ENCODE assay signal across 10 cellular contexts in the genomic region with DNA sequence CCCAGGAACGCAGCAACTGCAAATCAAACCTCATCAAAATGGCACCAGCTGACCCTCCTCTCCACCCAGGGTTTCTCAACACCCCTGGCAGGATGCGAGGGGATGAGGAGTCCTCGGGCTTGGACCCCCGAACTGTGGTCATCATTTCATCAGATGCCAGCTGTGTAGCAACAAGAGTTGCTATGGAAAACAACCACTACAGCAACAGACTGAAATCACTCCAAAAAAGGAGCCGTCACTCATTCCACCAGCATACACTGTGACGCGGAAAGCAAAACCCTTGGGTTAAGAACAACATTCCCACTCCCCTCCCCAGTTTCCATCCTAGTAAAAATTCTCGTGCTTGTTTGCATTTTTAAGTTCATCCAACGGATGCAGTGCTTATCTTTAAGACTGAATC. TPM values are rescaled to one million over a fixed set of nuclear protein-coding genes. Genes with fewer than 3 reads are reported as not detected.
DNase-seq lines count a peak whose midpoint lies in the region; ATAC-seq and TF ChIP-seq lines count a peak whose summit lies in the region.
"Had no signal": no experiment of that assay in that cellular context is flagged by ENCODE, and none has a peak within 500 bp of the region (broad histone marks: within the 10 kb centered on the region; RNA-seq: fewer than 3 reads in every experiment).

No MANE protein-coding gene starts in this region.

- H3K36me3 ChIP-seq in CD8-positive, alpha-beta T cell (ENCODE audit: insufficient read depth, low read length): peaks cover 15% of the 10 kb centered on the region

- H3K27me3 Mint-ChIP-seq in HFFc6 (ENCODE audit: insufficient read depth): peaks cover 6% of the 10 kb centered on the region; the same call in 1 of the 2 replicates
- no peaks in the 10 kb centered on the region for H3K27me3 Mint-ChIP-seq in stimulated activated naive CD8-positive, alpha-beta T cell treated with anti-CD3 and anti-CD28 coated beads, Interleukin-15, amount 100 ng/mL, for 72 hours
- no peaks in the 10 kb centered on the region for H3K27me3 Mint-ChIP-seq in activated CD4-positive, alpha-beta T cell treated with anti-CD3 and anti-CD28 coated beads, Interleukin-2, amount 10 ng/mL, durations not matched to agents 7 days and 5 days
- H3K27me3 Mint-ChIP-seq in natural killer cell treated with Interleukin-12 subunit alpha and Interleukin-12 subunit beta and Interleukin-15 and Interleukin-18, amount 100 ng/mL, for 72 hours: no peaks in the 10 kb centered on the region
- H3K27me3 Mint-ChIP-seq in CD8-positive, alpha-beta T cell (ENCODE audit: low read depth): no peaks in the 10 kb centered on the region

- H3K9me3 ChIP-seq in CD8-positive, alpha-beta T cell (ENCODE audit: low read length): no peaks in the 10 kb centered on the region

- H3K4me1 ChIP-seq in CD8-positive, alpha-beta T cell (ENCODE audit: insufficient read depth, low read length): peaks cover 7% of the 10 kb centered on the region

- no peak overlapping the region for H3K27ac ChIP-seq in CD8-positive, alpha-beta T cell (ENCODE audit: low read depth, low read length)

- H3K4me3 ChIP-seq in astrocyte of the spinal cord (ENCODE audit: low read depth, low read length): no peak overlapping the region
- no peak overlapping the region for H3K4me3 ChIP-seq in CD8-positive, alpha-beta T cell (ENCODE audit: low read depth, low read length)

- intact Hi-C loops in CD8-positive, alpha-beta T cell (cut with DNase I, micrococcal nuclease): no loop called here

- POLR2A ChIA-PET in activated CD4-positive, alpha-beta T cell treated with anti-CD3 and anti-CD28 coated beads, Interleukin-2, amount 10 ng/mL, durations not matched to agents 7 days and 5 days (lab: Charles Lee): no interaction called here
- POLR2A ChIA-PET in CD8-positive, alpha-beta T cell (lab: Charles Lee): no interaction called here

- H3K4me1 Mint-ChIP-seq in HFFc6 (ENCODE audit: low read depth): peaks cover 94% of the 10 kb centered on the region
- peaks cover 86% of the 10 kb centered on the region for H3K4me1 Mint-ChIP-seq in stimulated activated naive CD8-positive, alpha-beta T cell treated with anti-CD3 and anti-CD28 coated beads, Interleukin-15, amount 100 ng/mL, for 72 hours
- peaks cover 28% of the 10 kb centered on the region for H3K4me1 Mint-ChIP-seq in activated CD4-positive, alpha-beta T cell treated with anti-CD3 and anti-CD28 coated beads, Interleukin-2, amount 10 ng/mL, durations not matched to agents 7 days and 5 days
- H3K4me1 Mint-ChIP-seq in natural killer cell treated with Interleukin-12 subunit alpha and Interleukin-12 subunit beta and Interleukin-15 and Interleukin-18, amount 100 ng/mL, for 72 hours (ENCODE audit: low read depth in 2 of 2): peaks cover 23 to 35% of the 10 kb centered on the region in 2 donors
- peaks cover 60% of the 10 kb centered on the region for H3K4me1 Mint-ChIP-seq in CD8-positive, alpha-beta T cell (ENCODE audit: low read depth)

- H3K27me3 ChIP-seq in CD8-positive, alpha-beta T cell (ENCODE audit: insufficient read depth, low read length): no peaks in the 10 kb centered on the region

- DNase-seq in HFFc6 (peak; percentile 76), astrocyte of the spinal cord (ENCODE audit: low read depth, low spot score) (peak; percentile 90), iris pigment epithelial cell (ENCODE audit: low read depth) (peak; percentile 94)
- DNase-seq in stimulated activated naive CD8-positive, alpha-beta T cell treated with anti-CD3 and anti-CD28 coated beads, Interleukin-15, amount 100 ng/mL, for 72 hours: no peak
- DNase-seq in activated CD4-positive, alpha-beta T cell treated with anti-CD3 and anti-CD28 coated beads, Interleukin-2, amount 10 ng/mL, durations not matched to agents 7 days and 5 days: no peak
- no peak for DNase-seq in natural killer cell treated with Interleukin-12 subunit alpha and Interleukin-12 subunit beta and Interleukin-15 and Interleukin-18, amount 100 ng/mL, for 72 hours (ENCODE audit: low spot score)
- DNase-seq in CD8-positive, alpha-beta T cell: no peak
- DNase-seq: activated CD4-positive, alpha-beta T cell treated with anti-CD3 and anti-CD28 coated beads for 48 hours; NCI-H187 had no signal

- H3K27ac Mint-ChIP-seq in HFFc6: peak overlapping the region; percentile 99
- H3K27ac Mint-ChIP-seq in stimulated activated naive CD8-positive, alpha-beta T cell treated with anti-CD3 and anti-CD28 coated beads, Interleukin-15, amount 100 ng/mL, for 72 hours: peak overlapping the region; percentile 9 to 80
- H3K27ac Mint-ChIP-seq in activated CD4-positive, alpha-beta T cell treated with anti-CD3 and anti-CD28 coated beads, Interleukin-2, amount 10 ng/mL, durations not matched to agents 7 days and 5 days: no peak overlapping the region
- no peak overlapping the region for H3K27ac Mint-ChIP-seq in natural killer cell treated with Interleukin-12 subunit alpha and Interleukin-12 subunit beta and Interleukin-15 and Interleukin-18, amount 100 ng/mL, for 72 hours
- H3K27ac Mint-ChIP-seq in CD8-positive, alpha-beta T cell: no peak overlapping the region

- TF ChIP-seq CTCF in HFFc6 (IDR thresholded peaks at IDR 0.05) (no peak), astrocyte of the spinal cord (IDR thresholded peaks at IDR 0.05; ENCODE audit: low read depth, low read length) (no peak)
- no peak for TF ChIP-seq CTCF in CD8-positive, alpha-beta T cell (IDR thresholded peaks at IDR 0.05)

- H3K9me3 Mint-ChIP-seq in HFFc6: no peaks in the 10 kb centered on the region
- H3K9me3 Mint-ChIP-seq in stimulated activated naive CD8-positive, alpha-beta T cell treated with anti-CD3 and anti-CD28 coated beads, Interleukin-15, amount 100 ng/mL, for 72 hours: peaks cover 0 to under 1% of the 10 kb centered on the region in 2 donors
- H3K9me3 Mint-ChIP-seq in activated CD4-positive, alpha-beta T cell treated with anti-CD3 and anti-CD28 coated beads, Interleukin-2, amount 10 ng/mL, durations not matched to agents 7 days and 5 days: no peaks in the 10 kb centered on the region
- no peaks in the 10 kb centered on the region for H3K9me3 Mint-ChIP-seq in natural killer cell treated with Interleukin-12 subunit alpha and Interleukin-12 subunit beta and Interleukin-15 and Interleukin-18, amount 100 ng/mL, for 72 hours
- H3K9me3 Mint-ChIP-seq in CD8-positive, alpha-beta T cell: no peaks in the 10 kb centered on the region

- H3K36me3 Mint-ChIP-seq in HFFc6 (ENCODE audit: low read depth): peaks cover 38% of the 10 kb centered on the region
- peaks cover 42% of the 10 kb centered on the region for H3K36me3 Mint-ChIP-seq in activated CD4-positive, alpha-beta T cell treated with anti-CD3 and anti-CD28 coated beads, Interleukin-2, amount 10 ng/mL, durations not matched to agents 7 days and 5 days (ENCODE audit: low read depth)
- peaks cover 8% of the 10 kb centered on the region for H3K36me3 Mint-ChIP-seq in natural killer cell treated with Interleukin-12 subunit alpha and Interleukin-12 subunit beta and Interleukin-15 and Interleukin-18, amount 100 ng/mL, for 72 hours
- H3K36me3 Mint-ChIP-seq in CD8-positive, alpha-beta T cell: peaks cover 60% of the 10 kb centered on the region

- CTCF ChIA-PET in activated CD4-positive, alpha-beta T cell treated with anti-CD3 and anti-CD28 coated beads, Interleukin-2, amount 10 ng/mL, durations not matched to agents 7 days and 5 days (lab: Charles Lee): no interaction called here
- CTCF ChIA-PET in CD8-positive, alpha-beta T cell (lab: Charles Lee): interaction anchor here (1.2 kb wide), 1 partner anchor 15 kb away, joined by 3 read pairs; no protein-coding TSS in a partner anchor

- in situ Hi-C loops in astrocyte of the spinal cord (cut with HindIII; ENCODE audit: low sequenced_read_pairs): loop anchor here (25.0 kb wide), 1 partner anchor 216 kb away; no protein-coding TSS in a partner anchor

- H3K4me3 Mint-ChIP-seq in HFFc6: peak overlapping the region; percentile 78
- peak overlapping the region in 1 of 2 donors; percentile 29 for H3K4me3 Mint-ChIP-seq in stimulated activated naive CD8-positive, alpha-beta T cell treated with anti-CD3 and anti-CD28 coated beads, Interleukin-15, amount 100 ng/mL, for 72 hours
- no peak overlapping the region for H3K4me3 Mint-ChIP-seq in activated CD4-positive, alpha-beta T cell treated with anti-CD3 and anti-CD28 coated beads, Interleukin-2, amount 10 ng/mL, durations not matched to agents 7 days and 5 days
- H3K4me3 Mint-ChIP-seq in natural killer cell treated with Interleukin-12 subunit alpha and Interleukin-12 subunit beta and Interleukin-15 and Interleukin-18, amount 100 ng/mL, for 72 hours: no peak overlapping the region
- H3K4me3 Mint-ChIP-seq in CD8-positive, alpha-beta T cell: no peak overlapping the region

- no peak for ATAC-seq in stimulated activated naive CD8-positive, alpha-beta T cell treated with anti-CD3 and anti-CD28 coated beads, Interleukin-15, amount 100 ng/mL, for 72 hours
- ATAC-seq in HG03108 (IDR thresholded peaks at IDR 0.05; ENCODE audit: unreplicated experiment): no peak
- no peak for ATAC-seq in natural killer cell treated with Interleukin-12 subunit alpha and Interleukin-12 subunit beta and Interleukin-15 and Interleukin-18, amount 100 ng/mL, for 72 hours
- no peak for ATAC-seq in CD8-positive, alpha-beta T cell

RNA-seq across cellular contexts. Expression of a gene that starts 40.1 kb away (rescaled TPM):
- 10 to 100 TPM; 31.6 to 42.2 (median 33.8) TPM for total RNA-seq in HFFc6 (2021; fragmentation: NEBNext Ultra II Directional; extraction: Animal tissue kit (Norgen Biotek cat#: 25700))
- total RNA-seq in activated CD4-positive, alpha-beta T cell treated with anti-CD3 and anti-CD28 coated beads, Interleukin-2, amount 10 ng/mL, durations not matched to agents 7 days and 5 days: 10 to 100 TPM; 34.2 to 35.5 TPM
- total RNA-seq in natural killer cell treated with Interleukin-12 subunit alpha and Interleukin-12 subunit beta and Interleukin-15 and Interleukin-18, amount 100 ng/mL, for 72 hours: 10 to 100 TPM; 50.4 to 52.9 TPM
- total RNA-seq in CD8-positive, alpha-beta T cell: 10 to 100 TPM; 13.8 to 14.1 TPM

Comparison
In these comparisons a context has a peak if more than half of its experiments do, and no peak if none do; other contexts are left out.
1. DNase-seq: peak in HFFc6 (single experiment), astrocyte of the spinal cord (single experiment) and iris pigment epithelial cell (single experiment); none in stimulated activated naive CD8-positive, alpha-beta T cell treated with anti-CD3 and anti-CD28 coated beads, Interleukin-15, amount 100 ng/mL, for 72 hours (0 of 2), activated CD4-positive, alpha-beta T cell treated with anti-CD3 and anti-CD28 coated beads, Interleukin-2, amount 10 ng/mL, durations not matched to agents 7 days and 5 days (single experiment), natural killer cell treated with Interleukin-12 subunit alpha and Interleukin-12 subunit beta and Interleukin-15 and Interleukin-18, amount 100 ng/mL, for 72 hours (single experiment) and CD8-positive, alpha-beta T cell (0 of 7).
2. H3K27ac Mint-ChIP-seq: peak in HFFc6 (single experiment) and stimulated activated naive CD8-positive, alpha-beta T cell treated with anti-CD3 and anti-CD28 coated beads, Interleukin-15, amount 100 ng/mL, for 72 hours (2 of 2); none in activated CD4-positive, alpha-beta T cell treated with anti-CD3 and anti-CD28 coated beads, Interleukin-2, amount 10 ng/mL, durations not matched to agents 7 days and 5 days (single experiment), natural killer cell treated with Interleukin-12 subunit alpha and Interleukin-12 subunit beta and Interleukin-15 and Interleukin-18, amount 100 ng/mL, for 72 hours (0 of 2) and CD8-positive, alpha-beta T cell (single experiment).